ENCODE assay signal across 7 cellular contexts in genomic region chr6:108865751-108866286, GRCh38. TPM values are rescaled to one million over a fixed set of nuclear protein-coding genes. Genes with fewer than 3 reads are reported as not detected.
A peak's percentile ranks its signal among the peaks of the same experiment; 100 is the strongest.
DNase-seq lines count a peak whose midpoint lies in the region; ATAC-seq lines count a peak whose summit lies in the region.
"Not testable (repeated sequence)": the region's sequence is repeated elsewhere in the genome, so short reads cannot be mapped to it uniquely, and the experiment has no call there.

No MANE protein-coding gene starts in this region.

- not testable (repeated sequence) for H3K4me1 ChIP-seq in CD8-positive, alpha-beta memory T cell (ENCODE audit: insufficient read depth, low read length); stomach smooth muscle (ENCODE audit: control insufficient read depth, insufficient read depth, low read length)

- H3K27me3 Mint-ChIP-seq in CD8-positive, alpha-beta memory T cell; T-cell; activated CD4-positive, alpha-beta T cell treated with anti-CD3 and anti-CD28 coated beads, Interleukin-2, amount 10 ng/mL, durations not matched to agents 7 days and 5 days; effector memory CD8-positive, alpha-beta T cell: not testable (repeated sequence)
- peaks cover 16% of the 10 kb centered on the region for H3K27me3 Mint-ChIP-seq in activated T-helper 1 cell treated with anti-CD3 and anti-CD28 coated beads, Interleukin-12 subunit alpha, Interleukin-12 subunit beta, Interleukin-2, Interleukin-4 antibody, amounts not matched to agents 30 ng/mL and 10 ng/mL and 1 ng/mL, durations not matched to agents 14 hours and 24 hours and 36 hours (ENCODE audit: insufficient read depth)

- peak in 3 of 4 experiments; percentile 19 to 55 (median 44) for ATAC-seq in T-cell (replicated peaks in 1 of 4)
- peak; percentile 72 for ATAC-seq in effector memory CD8-positive, alpha-beta T cell (replicated peaks)

- H3K4me3 ChIP-seq in CD8-positive, alpha-beta memory T cell (ENCODE audit: low read length); stomach smooth muscle (ENCODE audit: low read length in 2 of 2): not testable (repeated sequence)

- not testable (repeated sequence) for H3K9me3 ChIP-seq in CD8-positive, alpha-beta memory T cell (ENCODE audit: low read length); KOPT-K1 (ENCODE audit: insufficient read depth, low read length, poor library complexity, severe bottlenecking); stomach smooth muscle (ENCODE audit: control insufficient read depth in 2 of 2, low read length in 2 of 2)

- peak overlapping the region in 6 of 8 donors; percentile 12 to 85 (median 70) for H3K27ac Mint-ChIP-seq in CD8-positive, alpha-beta memory T cell
- H3K27ac Mint-ChIP-seq in T-cell = peak overlapping the region; percentile 36 to 80
- H3K27ac Mint-ChIP-seq in activated CD4-positive, alpha-beta T cell treated with anti-CD3 and anti-CD28 coated beads, Interleukin-2, amount 10 ng/mL, durations not matched to agents 7 days and 5 days = peak overlapping the region; percentile 88
- H3K27ac Mint-ChIP-seq in activated T-helper 1 cell treated with anti-CD3 and anti-CD28 coated beads, Interleukin-12 subunit alpha, Interleukin-12 subunit beta, Interleukin-2, Interleukin-4 antibody, amounts not matched to agents 30 ng/mL and 10 ng/mL and 1 ng/mL, durations not matched to agents 14 hours and 24 hours and 36 hours = peak overlapping the region; percentile 9
- H3K27ac Mint-ChIP-seq in effector memory CD8-positive, alpha-beta T cell = peak overlapping the region; percentile 36 to 84

- peak in 1 of 5 donors; percentile 8 for DNase-seq in CD8-positive, alpha-beta memory T cell
- DNase-seq in T-cell; activated T-helper 1 cell treated with anti-CD3 and anti-CD28 coated beads, Interleukin-12 subunit alpha, Interleukin-12 subunit beta, Interleukin-2, Interleukin-4 antibody, amounts not matched to agents 30 ng/mL and 10 ng/mL and 1 ng/mL, durations not matched to agents 14 hours and 24 hours and 36 hours (ENCODE audit: low spot score); effector memory CD8-positive, alpha-beta T cell: not testable (repeated sequence)
- peak; percentile 37 for DNase-seq in activated CD4-positive, alpha-beta T cell treated with anti-CD3 and anti-CD28 coated beads, Interleukin-2, amount 10 ng/mL, durations not matched to agents 7 days and 5 days

- CTCF ChIA-PET in CD8-positive, alpha-beta memory T cell (lab: Charles Lee) = interaction anchor here (1.0 to 1.3 kb wide), 4 partner anchors 12 to 304 kb away, joined by 3 read pairs; no protein-coding TSS in a partner anchor
- CTCF ChIA-PET in T-cell (lab: Charles Lee) = interaction anchor here in 1 of 2 donors (0.6 to 1.0 kb wide), 4 partner anchors 30 to 589 kb away, joined by 3 to 7 read pairs (median 4); no protein-coding TSS in a partner anchor
- CTCF ChIA-PET in activated CD4-positive, alpha-beta T cell treated with anti-CD3 and anti-CD28 coated beads, Interleukin-2, amount 10 ng/mL, durations not matched to agents 7 days and 5 days (lab: Charles Lee) = interaction anchor here (0.6 to 1.7 kb wide), 8 partner anchors 9 to 133 kb away, joined by 3 to 6 read pairs (median 4); partner anchors contain the start of gene ARMC2

- peak overlapping the region in 5 of 7 donors; percentile 23 to 65 (median 52) for H3K4me3 Mint-ChIP-seq in CD8-positive, alpha-beta memory T cell
- not testable (repeated sequence) for H3K4me3 Mint-ChIP-seq in T-cell
- H3K4me3 Mint-ChIP-seq in activated CD4-positive, alpha-beta T cell treated with anti-CD3 and anti-CD28 coated beads, Interleukin-2, amount 10 ng/mL, durations not matched to agents 7 days and 5 days = peak overlapping the region; percentile 14
- peak overlapping the region; percentile 1 for H3K4me3 Mint-ChIP-seq in activated T-helper 1 cell treated with anti-CD3 and anti-CD28 coated beads, Interleukin-12 subunit alpha, Interleukin-12 subunit beta, Interleukin-2, Interleukin-4 antibody, amounts not matched to agents 30 ng/mL and 10 ng/mL and 1 ng/mL, durations not matched to agents 14 hours and 24 hours and 36 hours
- peak overlapping the region; percentile 31 to 50 for H3K4me3 Mint-ChIP-seq in effector memory CD8-positive, alpha-beta T cell

- H3K36me3 Mint-ChIP-seq in CD8-positive, alpha-beta memory T cell = peaks cover 15 to 42% (median 19%) of the 10 kb centered on the region in 3 donors
- peaks cover 37% of the 10 kb centered on the region for H3K36me3 Mint-ChIP-seq in T-cell
- peaks cover 36% of the 10 kb centered on the region for H3K36me3 Mint-ChIP-seq in activated CD4-positive, alpha-beta T cell treated with anti-CD3 and anti-CD28 coated beads, Interleukin-2, amount 10 ng/mL, durations not matched to agents 7 days and 5 days (ENCODE audit: low read depth)
- peaks cover 22% of the 10 kb centered on the region for H3K36me3 Mint-ChIP-seq in activated T-helper 1 cell treated with anti-CD3 and anti-CD28 coated beads, Interleukin-12 subunit alpha, Interleukin-12 subunit beta, Interleukin-2, Interleukin-4 antibody, amounts not matched to agents 30 ng/mL and 10 ng/mL and 1 ng/mL, durations not matched to agents 14 hours and 24 hours and 36 hours (ENCODE audit: low read depth)
- H3K36me3 Mint-ChIP-seq in effector memory CD8-positive, alpha-beta T cell (ENCODE audit: insufficient read depth) = peaks cover 16% of the 10 kb centered on the region

- POLR2A ChIA-PET in CD8-positive, alpha-beta memory T cell (lab: Charles Lee) = interaction anchor here (0.6 to 1.7 kb wide), 6 partner anchors 10 to 1646 kb away, joined by 3 to 5 read pairs (median 5); partner anchors contain the start of gene ARMC2
- POLR2A ChIA-PET in T-cell (lab: Charles Lee) = interaction anchor here (0.5 to 0.7 kb wide), 4 partner anchors 17 to 532 kb away, joined by 3 to 12 read pairs (median 6); no protein-coding TSS in a partner anchor
- POLR2A ChIA-PET in activated CD4-positive, alpha-beta T cell treated with anti-CD3 and anti-CD28 coated beads, Interleukin-2, amount 10 ng/mL, durations not matched to agents 7 days and 5 days (lab: Charles Lee) = not testable (repeated sequence)

- H3K4me1 Mint-ChIP-seq in CD8-positive, alpha-beta memory T cell = peaks cover 24 to 45% (median 31%) of the 10 kb centered on the region in 3 donors
- H3K4me1 Mint-ChIP-seq in T-cell = peaks cover 16 to 20% (median 19%) of the 10 kb centered on the region in 3 donors
- H3K4me1 Mint-ChIP-seq in activated CD4-positive, alpha-beta T cell treated with anti-CD3 and anti-CD28 coated beads, Interleukin-2, amount 10 ng/mL, durations not matched to agents 7 days and 5 days = peaks cover 45% of the 10 kb centered on the region
- H3K4me1 Mint-ChIP-seq in activated T-helper 1 cell treated with anti-CD3 and anti-CD28 coated beads, Interleukin-12 subunit alpha, Interleukin-12 subunit beta, Interleukin-2, Interleukin-4 antibody, amounts not matched to agents 30 ng/mL and 10 ng/mL and 1 ng/mL, durations not matched to agents 14 hours and 24 hours and 36 hours (ENCODE audit: low read depth) = peaks cover 22% of the 10 kb centered on the region
- peaks cover 13 to 25% of the 10 kb centered on the region in 2 donors for H3K4me1 Mint-ChIP-seq in effector memory CD8-positive, alpha-beta T cell (ENCODE audit: low read depth in 2 of 2)

- H3K27me3 ChIP-seq in CD8-positive, alpha-beta memory T cell (ENCODE audit: insufficient read depth, low read length, poor library complexity, severe bottlenecking); stomach smooth muscle (ENCODE audit: control insufficient read depth in 1 of 2, insufficient read depth in 2 of 2, low read length in 2 of 2): not testable (repeated sequence)

- H3K36me3 ChIP-seq in CD8-positive, alpha-beta memory T cell (ENCODE audit: insufficient read depth, low read length); KOPT-K1 (ENCODE audit: insufficient read depth, low read length); stomach smooth muscle (ENCODE audit: control insufficient read depth in 2 of 2, insufficient read depth in 2 of 2, low read length in 2 of 2): not testable (repeated sequence)

- H3K27ac ChIP-seq in CD8-positive, alpha-beta memory T cell (ENCODE audit: low read depth, low read length) = not testable (repeated sequence)
- H3K27ac ChIP-seq in KOPT-K1 (ENCODE audit: low read depth, low read length, poor library complexity, severe bottlenecking) (peak overlapping the region; percentile 1), stomach smooth muscle (ENCODE audit: low read length) (peak overlapping the region; percentile 7)

- intact Hi-C loops in activated T-helper 1 cell treated with anti-CD3 and anti-CD28 coated beads, Interleukin-12 subunit alpha, Interleukin-12 subunit beta, Interleukin-2, Interleukin-4 antibody, amounts not matched to agents 30 ng/mL and 10 ng/mL and 1 ng/mL, durations not matched to agents 14 hours and 24 hours and 36 hours (cut with micrococcal nuclease) = loop anchor here (1.0 to 2.0 kb wide), 3 partner anchors 8 to 17 kb away; partner anchors contain the start of gene ARMC2

- H3K9me3 Mint-ChIP-seq in CD8-positive, alpha-beta memory T cell; T-cell; activated CD4-positive, alpha-beta T cell treated with anti-CD3 and anti-CD28 coated beads, Interleukin-2, amount 10 ng/mL, durations not matched to agents 7 days and 5 days; activated T-helper 1 cell treated with anti-CD3 and anti-CD28 coated beads, Interleukin-12 subunit alpha, Interleukin-12 subunit beta, Interleukin-2, Interleukin-4 antibody, amounts not matched to agents 30 ng/mL and 10 ng/mL and 1 ng/mL, durations not matched to agents 14 hours and 24 hours and 36 hours; effector memory CD8-positive, alpha-beta T cell: not testable (repeated sequence)

- not testable (repeated sequence) for H3K9ac ChIP-seq in stomach smooth muscle (ENCODE audit: low read length in 2 of 2)

RNA-seq across cellular contexts. Expression of gene ARMC2, which starts 17.6 kb away (rescaled TPM):
- total RNA-seq in CD8-positive, alpha-beta memory T cell = 1 to 10 TPM; 6.2 to 6.7 TPM
- 6.1 TPM for polyA plus RNA-seq in CD8-positive, alpha-beta memory T cell
- total RNA-seq in T-cell = 1 to 10 TPM; 6.4 to 10.0 (median 8.1) TPM
- total RNA-seq in activated CD4-positive, alpha-beta T cell treated with anti-CD3 and anti-CD28 coated beads, Interleukin-2, amount 10 ng/mL, durations not matched to agents 7 days and 5 days = 10 to 100 TPM in 1 of 2 experiments, 1 to 10 TPM in 1; 10.0 to 10.2 TPM
- total RNA-seq in activated T-helper 1 cell treated with anti-CD3 and anti-CD28 coated beads, Interleukin-12 subunit alpha, Interleukin-12 subunit beta, Interleukin-2, Interleukin-4 antibody, amounts not matched to agents 30 ng/mL and 10 ng/mL and 1 ng/mL, durations not matched to agents 14 hours and 24 hours and 36 hours = 3.9 and 4.6 TPM in 2 replicates

Comparison
In these comparisons a context has a peak if more than half of its experiments do, and no peak if none do; other contexts are left out.
1. H3K27ac Mint-ChIP-seq: peak in every context shown above with its lines; median percentile 88 in activated CD4-positive, alpha-beta T cell treated with anti-CD3 and anti-CD28 coated beads, Interleukin-2, amount 10 ng/mL, durations not matched to agents 7 days and 5 days; 70 in CD8-positive, alpha-beta memory T cell; 60 in effector memory CD8-positive, alpha-beta T cell; 58 in T-cell; 9 in activated T-helper 1 cell treated with anti-CD3 and anti-CD28 coated beads, Interleukin-12 subunit alpha, Interleukin-12 subunit beta, Interleukin-2, Interleukin-4 antibody, amounts not matched to agents 30 ng/mL and 10 ng/mL and 1 ng/mL, durations not matched to agents 14 hours and 24 hours and 36 hours.